24 cellular contexts compared by ENCODE assay signal in the genomic region with DNA sequence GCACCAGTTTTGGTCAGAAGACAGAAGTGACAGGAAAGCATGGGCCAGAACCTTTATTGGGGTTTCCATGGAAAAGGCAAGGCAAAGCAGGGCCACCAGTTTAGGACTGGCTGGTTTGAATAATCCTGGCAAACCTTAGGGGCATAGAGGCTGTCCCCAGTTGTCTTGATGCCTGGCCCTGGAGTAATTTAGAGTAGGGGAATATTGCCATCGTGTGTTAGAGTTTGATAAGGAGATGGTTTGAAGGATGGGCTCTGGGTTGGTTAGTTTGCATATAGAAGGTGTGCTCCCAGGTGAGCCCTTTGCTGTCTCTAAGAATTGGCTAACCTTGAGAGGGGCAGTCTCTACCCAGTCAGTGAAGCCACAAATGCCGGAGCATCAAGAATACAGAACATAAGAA.
DNase-seq lines count a peak whose midpoint lies in the region; ATAC-seq, FAIRE-seq and TF ChIP-seq lines count a peak whose summit lies in the region.
"Had no signal": no experiment of that assay in that cellular context is flagged by ENCODE, and none has a peak within 500 bp of the region (broad histone marks: within the 10 kb centered on the region; RNA-seq: fewer than 3 reads in every experiment).

No MANE protein-coding gene starts in this region.

- no peaks in the 10 kb centered on the region for H3K4me1 Mint-ChIP-seq in CD4-positive, CD25-positive, alpha-beta regulatory T cell
- H3K4me1 Mint-ChIP-seq in activated naive CD4-positive, alpha-beta T cell treated with anti-CD3 and anti-CD28 coated beads for 36 hours (ENCODE audit: low read depth) = no peaks in the 10 kb centered on the region
- H3K4me1 Mint-ChIP-seq: activated CD4-positive, alpha-beta memory T cell treated with anti-CD3 and anti-CD28 coated beads, Interleukin-2, amount 10 ng/mL, durations not matched to agents 7 days and 5 days; activated naive CD8-positive, alpha-beta T cell treated with anti-CD3 and anti-CD28 coated beads, Interleukin-2, amount 10 ng/mL, durations not matched to agents 7 days and 5 days; naive thymus-derived CD8-positive, alpha-beta T cell; stimulated activated memory B cell treated with anti-CD40 and anti-IgM and Interleukin-4, amounts not matched to agents 10 μg/mL and 1 μg/mL and 100 μg/mL, for 72 hours had no signal

- 0% methylated on average over 2 of the region's 2 CpGs for WGBS in HepG2 (ENCODE audit: low lambda C conversion rate)
- 94% methylated on average over 2 of the region's 2 CpGs for WGBS in suprapubic skin

- ATAC-seq in CD4-positive, CD25-positive, alpha-beta regulatory T cell (ENCODE audit: low read depth in 2 of 2) = no peak
- peak; percentile 76 for ATAC-seq in HepG2
- ATAC-seq: esophagus mucosa; foreskin keratinocyte; naive thymus-derived CD8-positive, alpha-beta T cell; stimulated activated memory B cell treated with anti-CD40 and anti-IgM and Interleukin-4, amounts not matched to agents 10 μg/mL and 1 μg/mL and 100 μg/mL, for 72 hours had no signal

- H3K27me3 Mint-ChIP-seq in CD4-positive, CD25-positive, alpha-beta regulatory T cell = peaks cover 17% of the 10 kb centered on the region
- no peaks in the 10 kb centered on the region for H3K27me3 Mint-ChIP-seq in activated naive CD4-positive, alpha-beta T cell treated with anti-CD3 and anti-CD28 coated beads for 36 hours (ENCODE audit: low read depth)

- no peaks in the 10 kb centered on the region for H3K36me3 Mint-ChIP-seq in CD4-positive, CD25-positive, alpha-beta regulatory T cell
- H3K36me3 Mint-ChIP-seq in activated naive CD4-positive, alpha-beta T cell treated with anti-CD3 and anti-CD28 coated beads for 36 hours (ENCODE audit: low read depth) = peaks cover 2% of the 10 kb centered on the region

- no peak for FAIRE-seq in HepG2 (lab: Jason Lieb, UNC)
- FAIRE-seq: D721Med, G401.6 had no signal

- H3K79me2 ChIP-seq in HepG2 (ENCODE audit: insufficient read depth, low read length) = no peaks in the 10 kb centered on the region

- H4K20me1 ChIP-seq in HepG2 (ENCODE audit: insufficient read depth, low read length) = no peaks in the 10 kb centered on the region

- no peak for TF ChIP-seq POLR2A in HepG2 (IDR thresholded peaks at IDR 0.05; ENCODE audit: insufficient read depth in 1 of 2, low read depth in 2 of 2, low read length in 2 of 2)
- TF ChIP-seq POLR2A in suprapubic skin (IDR thresholded peaks at IDR 0.05) = no peak

- POLR2A ChIA-PET in HepG2 (lab: Yijun Ruan, JAX) = no interaction called here

- H2AFZ ChIP-seq in HepG2 (ENCODE audit: low read length) = no peak overlapping the region

- H3K36me3 ChIP-seq in CD4-positive, CD25-positive, alpha-beta regulatory T cell (ENCODE audit: control insufficient read depth, insufficient read depth, low read length) = no peaks in the 10 kb centered on the region
- no peaks in the 10 kb centered on the region for H3K36me3 ChIP-seq in HepG2 (replicated peaks in 1 of 2; ENCODE audit: control insufficient read depth in 1 of 2, insufficient read depth in 2 of 2, low read length in 2 of 2)
- H3K36me3 ChIP-seq in suprapubic skin = no peaks in the 10 kb centered on the region

- no peaks in the 10 kb centered on the region for H3K4me1 ChIP-seq in CD4-positive, CD25-positive, alpha-beta regulatory T cell (ENCODE audit: control insufficient read depth, insufficient read depth, low read length, poor library complexity, severe bottlenecking)
- no peaks in the 10 kb centered on the region for H3K4me1 ChIP-seq in HepG2 (ENCODE audit: insufficient read depth, low read length)
- H3K4me1 ChIP-seq in suprapubic skin = no peaks in the 10 kb centered on the region
- H3K4me1 ChIP-seq: foreskin keratinocyte had no signal

- H3K9ac ChIP-seq in HepG2 (ENCODE audit: insufficient read depth, low read depth, low read length) = no peak overlapping the region

- no peak overlapping the region for H3K4me3 Mint-ChIP-seq in CD4-positive, CD25-positive, alpha-beta regulatory T cell
- H3K4me3 Mint-ChIP-seq in activated naive CD4-positive, alpha-beta T cell treated with anti-CD3 and anti-CD28 coated beads for 36 hours = no peak overlapping the region
- H3K4me3 Mint-ChIP-seq: activated CD4-positive, alpha-beta memory T cell treated with anti-CD3 and anti-CD28 coated beads, Interleukin-2, amount 10 ng/mL, durations not matched to agents 7 days and 5 days; activated naive CD8-positive, alpha-beta T cell treated with anti-CD3 and anti-CD28 coated beads, Interleukin-2, amount 10 ng/mL, durations not matched to agents 7 days and 5 days; naive thymus-derived CD8-positive, alpha-beta T cell; stimulated activated memory B cell treated with anti-CD40 and anti-IgM and Interleukin-4, amounts not matched to agents 10 μg/mL and 1 μg/mL and 100 μg/mL, for 72 hours had no signal

- no peak overlapping the region for H3K4me2 ChIP-seq in HepG2 (ENCODE audit: low read depth, low read length)

- TF ChIP-seq EP300 in HepG2 (IDR thresholded peaks at IDR 0.05; ENCODE audit: low read depth in 2 of 2, low read length in 2 of 2) (no peak), HepG2 (CRISPR knock-in tag; IDR thresholded peaks at IDR 0.05; ENCODE audit: borderline replicate concordance) (no peak), suprapubic skin (IDR thresholded peaks at IDR 0.05) (no peak)

- peaks cover 2% of the 10 kb centered on the region for H3K27me3 ChIP-seq in CD4-positive, CD25-positive, alpha-beta regulatory T cell (ENCODE audit: control insufficient read depth, insufficient read depth, low read length)
- H3K27me3 ChIP-seq in HepG2 (ENCODE audit: control insufficient read depth in 1 of 2, insufficient read depth in 2 of 2, low read length in 2 of 2) (0 out of 5 replicates have a peak, but pooled peaks cover 0 to 4% of the 10 kb centered on the region in 2 experiments), suprapubic skin (no peaks in the 10 kb centered on the region)
- H3K27me3 ChIP-seq: foreskin keratinocyte had no signal

- no peak; the same call in 1 of the 2 replicates for TF ChIP-seq RAD21 in HepG2 (CRISPR knock-in tag; IDR thresholded peaks at IDR 0.05)

- no peak overlapping the region for H3K27ac Mint-ChIP-seq in CD4-positive, CD25-positive, alpha-beta regulatory T cell
- H3K27ac Mint-ChIP-seq in activated naive CD4-positive, alpha-beta T cell treated with anti-CD3 and anti-CD28 coated beads for 36 hours = no peak overlapping the region
- H3K27ac Mint-ChIP-seq: activated CD4-positive, alpha-beta memory T cell treated with anti-CD3 and anti-CD28 coated beads, Interleukin-2, amount 10 ng/mL, durations not matched to agents 7 days and 5 days; activated naive CD8-positive, alpha-beta T cell treated with anti-CD3 and anti-CD28 coated beads, Interleukin-2, amount 10 ng/mL, durations not matched to agents 7 days and 5 days; stimulated activated memory B cell treated with anti-CD40 and anti-IgM and Interleukin-4, amounts not matched to agents 10 μg/mL and 1 μg/mL and 100 μg/mL, for 72 hours had no signal

- CTCF ChIA-PET in HepG2 (lab: Yijun Ruan, JAX; ENCODE audit: low intra/inter-chr PET ratio, low total read pairs) = no interaction called here
- CTCF ChIA-PET in activated naive CD4-positive, alpha-beta T cell treated with anti-CD3 and anti-CD28 coated beads for 36 hours (lab: Charles Lee) = interaction anchor here (0.6 kb wide), 1 partner anchor 8 kb away, joined by 3 read pairs; no protein-coding TSS in a partner anchor

- H3K9me3 Mint-ChIP-seq in CD4-positive, CD25-positive, alpha-beta regulatory T cell = peaks cover 0 to 18% (median 5%) of the 10 kb centered on the region in 7 donors
- H3K9me3 Mint-ChIP-seq in activated naive CD4-positive, alpha-beta T cell treated with anti-CD3 and anti-CD28 coated beads for 36 hours = peaks cover 11% of the 10 kb centered on the region

- H3K27ac ChIP-seq in CD4-positive, CD25-positive, alpha-beta regulatory T cell (ENCODE audit: insufficient read depth, low read length, poor library complexity, severe bottlenecking) = no peak overlapping the region
- H3K27ac ChIP-seq in HepG2 (ENCODE audit: extremely low read length, insufficient read depth, low read length) = no peak overlapping the region
- H3K27ac ChIP-seq in suprapubic skin = no peak overlapping the region
- H3K27ac ChIP-seq: foreskin keratinocyte, skin epidermis had no signal

- intact Hi-C loops in HepG2 (cut with micrococcal nuclease; ENCODE audit: unreplicated experiment) = no loop called here
- intact Hi-C loops in activated naive CD4-positive, alpha-beta T cell treated with anti-CD3 and anti-CD28 coated beads for 36 hours (cut with micrococcal nuclease) = no loop called here

- H3K4me3 ChIP-seq in CD4-positive, CD25-positive, alpha-beta regulatory T cell (ENCODE audit: low read depth, low read length) = no peak overlapping the region
- H3K4me3 ChIP-seq in HepG2 (replicated peaks in 1 of 3; ENCODE audit: insufficient read depth in 1 of 3, low read depth in 2 of 3, low read length in 3 of 3) (no peak overlapping the region), suprapubic skin (no peak overlapping the region)
- H3K4me3 ChIP-seq: skin epidermis had no signal

- peak in 2 of 3 donors; percentile 1 to 4 for DNase-seq in CD4-positive, CD25-positive, alpha-beta regulatory T cell
- DNase-seq in HuH-7.5 (ENCODE audit: low spot score) (peak; percentile 15), SW480 (ENCODE audit: low spot score) (peak; percentile 16), HepG2 (ENCODE audit: low spot score) (no peak), suprapubic skin (ENCODE audit: low spot score in 2 of 2) (no peak), kidney glomerular epithelial cell (lab: John Stamatoyannopoulos, UW) (no peak)
- DNase-seq in activated naive CD4-positive, alpha-beta T cell treated with anti-CD3 and anti-CD28 coated beads for 36 hours = no peak
- DNase-seq: activated CD4-positive, alpha-beta memory T cell treated with anti-CD3 and anti-CD28 coated beads, Interleukin-2, amount 10 ng/mL, durations not matched to agents 7 days and 5 days; activated CD4-positive, CD25-positive, alpha-beta regulatory T cell treated with anti-CD3 and anti-CD28 coated beads, Interleukin-2, amount 50 U/mL, for 72 hours; activated naive CD8-positive, alpha-beta T cell treated with anti-CD3 and anti-CD28 coated beads, Interleukin-2, amount 10 ng/mL, durations not matched to agents 7 days and 5 days; effector memory CD4-positive, alpha-beta T cell; foreskin keratinocyte; KBM-7; naive thymus-derived CD8-positive, alpha-beta T cell; NCI-H1436 treated with DMSO at 0.1 percent for 48 hours; NCI-H774; OCI-M1; SHP77; stimulated activated CD4-positive, alpha-beta T cell treated with anti-CD3 and anti-CD28 coated beads, Interleukin-2, amount 100 ng/mL, for 24 hours had no signal

- no TSS peak for BruUV-seq in HepG2 (replicated peaks; lab: Mats Ljungman, UMichigan)

- in situ Hi-C loops in HepG2 (cut with HindIII; ENCODE audit: extremely low pct_ligation_motif_present, low pct_unique_long_range_greater_than_20kb) = no loop called here

- peaks cover 9 to 16% of the 10 kb centered on the region in 2 experiments for H3K9me3 ChIP-seq in CD4-positive, CD25-positive, alpha-beta regulatory T cell (ENCODE audit: control insufficient read depth in 2 of 2, low read length in 2 of 2)
- H3K9me3 ChIP-seq in HepG2 (ENCODE audit: low read length) (no peaks in the 10 kb centered on the region), suprapubic skin (peaks cover 5% of the 10 kb centered on the region)

- TF ChIP-seq CTCF in HepG2 (CRISPR knock-in tag; IDR thresholded peaks at IDR 0.05) (peak; percentile 48), suprapubic skin (IDR thresholded peaks at IDR 0.05) (no peak)

Comparison
In these comparisons a context has a peak if more than half of its experiments do, and no peak if none do; other contexts are left out.
1. DNase-seq: peak in CD4-positive, CD25-positive, alpha-beta regulatory T cell (2 of 3), HuH-7.5 (single experiment) and SW480 (single experiment); none in HepG2 (single experiment), activated naive CD4-positive, alpha-beta T cell treated with anti-CD3 and anti-CD28 coated beads for 36 hours (single experiment), suprapubic skin (0 of 2) and kidney glomerular epithelial cell (single experiment).